ENCODE assay signal across 8 cellular contexts in genomic region chr6:90285611-90286381, GRCh38. TPM values are rescaled to one million over a fixed set of nuclear protein-coding genes. Genes with fewer than 3 reads are reported as not detected.
DNase-seq lines count a peak whose midpoint lies in the region; ATAC-seq and TF ChIP-seq lines count a peak whose summit lies in the region.

No MANE protein-coding gene starts in this region.

- no peak overlapping the region for H3K4me3 ChIP-seq in body of pancreas

- peaks cover 19% of the 10 kb centered on the region for H3K4me1 ChIP-seq in body of pancreas

- H3K36me3 ChIP-seq in body of pancreas (replicated peaks in 1 of 2; ENCODE audit: insufficient read depth in 1 of 2, low read depth in 2 of 2) = no peaks in the 10 kb centered on the region

- intact Hi-C loops in body of pancreas (cut with DNase I) = no loop called here
- intact Hi-C loops in sciatic nerve (cut with DNase I) = no loop called here

- peak in 2 of 3 donors; percentile 33 to 34 for TF ChIP-seq POLR2A in body of pancreas (IDR thresholded peaks at IDR 0.05)

- no peaks in the 10 kb centered on the region for H3K27me3 ChIP-seq in body of pancreas

- peak overlapping the region in 3 of 4 donors; percentile 48 to 53 (median 51) for H3K27ac ChIP-seq in body of pancreas

- WGBS in body of pancreas, 2 donors = 5 to 10% methylated on average over 9 of the region's 9 CpGs

- DNase-seq in GM03348 (ENCODE audit: low spot score) (peak; percentile 77), HuH-7.5 (ENCODE audit: low spot score) (peak; percentile 45), SKM-1 (lab: John Stamatoyannopoulos, UW; ENCODE audit: unreplicated experiment) (peak; percentile 47), body of pancreas (peak; percentile 74 to 89 (median 85)), hypothalamus (lab: John Stamatoyannopoulos, UW) (peak in 45 of 51 donors; percentile 7 to 88 (median 63)), sciatic nerve (ENCODE audit: low spot score) (peak; percentile 82), NCI-H2029 (lab: John Stamatoyannopoulos, UW) (no peak)

- H3K9me3 ChIP-seq in body of pancreas = no peaks in the 10 kb centered on the region

- TF ChIP-seq CTCF in body of pancreas (IDR thresholded peaks at IDR 0.05) = no peak

- ATAC-seq in GM21786 (IDR thresholded peaks at IDR 0.05; ENCODE audit: unreplicated experiment) (peak; percentile 61), body of pancreas (peak; percentile 94), sciatic nerve (peak; percentile 96)

RNA-seq across cellular contexts. Expression of gene BACH2, which starts 10.8 kb away (rescaled TPM):
- 1 to 10 TPM; 2.1 to 3.3 TPM for total RNA-seq in body of pancreas
- 25.3 TPM for total RNA-seq in sciatic nerve
